In the genomic region with DNA sequence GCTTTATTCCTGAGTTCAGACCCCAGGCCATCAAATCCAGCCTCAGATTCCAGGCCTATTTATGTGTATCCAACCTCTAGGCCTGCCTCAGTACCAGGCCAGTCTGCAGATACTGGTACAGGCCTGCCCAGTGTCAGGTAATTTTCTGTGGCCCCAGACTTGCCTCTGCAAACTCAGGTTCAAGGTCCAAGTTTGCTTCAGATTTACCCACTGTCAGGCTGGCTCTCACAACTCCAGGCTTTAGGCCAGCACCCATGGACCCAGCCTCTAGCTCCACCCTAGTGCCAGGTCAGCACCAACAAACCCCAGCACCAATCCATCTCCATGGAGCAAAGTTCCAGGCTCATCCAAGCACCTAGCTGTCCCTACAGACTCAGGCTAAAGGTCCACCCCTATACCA, we compare ENCODE assay signal across 1 cellular context.
A peak's percentile ranks its signal among the peaks of the same experiment; 100 is the strongest.
TF ChIP-seq lines count a peak whose summit lies in the region.

No MANE protein-coding gene starts in this region.

TF ChIP-seq in HepG2, 621 proteins besides CTCF, POLR2A, EP300 and RAD21 (continued from another document):
- TF ChIP-seq, protein P1, sequence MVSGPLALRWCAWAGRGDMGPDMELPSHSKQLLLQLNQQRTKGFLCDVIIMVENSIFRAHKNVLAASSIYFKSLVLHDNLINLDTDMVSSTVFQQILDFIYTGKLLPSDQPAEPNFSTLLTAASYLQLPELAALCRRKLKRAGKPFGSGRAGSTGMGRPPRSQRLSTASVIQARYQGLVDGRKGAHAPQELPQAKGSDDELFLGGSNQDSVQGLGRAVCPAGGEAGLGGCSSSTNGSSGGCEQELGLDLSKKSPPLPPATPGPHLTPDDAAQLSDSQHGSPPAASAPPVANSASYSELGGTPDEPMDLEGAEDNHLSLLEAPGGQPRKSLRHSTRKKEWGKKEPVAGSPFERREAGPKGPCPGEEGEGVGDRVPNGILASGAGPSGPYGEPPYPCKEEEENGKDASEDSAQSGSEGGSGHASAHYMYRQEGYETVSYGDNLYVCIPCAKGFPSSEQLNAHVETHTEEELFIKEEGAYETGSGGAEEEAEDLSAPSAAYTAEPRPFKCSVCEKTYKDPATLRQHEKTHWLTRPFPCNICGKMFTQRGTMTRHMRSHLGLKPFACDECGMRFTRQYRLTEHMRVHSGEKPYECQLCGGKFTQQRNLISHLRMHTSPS (CRISPR knock-in tag; IDR thresholded peaks at IDR 0.05; ENCODE audit: low read depth), result 0 out of 2 replicates have a peak, but pooled peaks have one; percentile 22
- TF ChIP-seq RARA (CRISPR knock-in tag; IDR thresholded peaks at IDR 0.05) (0 out of 2 replicates have a peak, but pooled peaks have one; percentile 23), SKI (IDR thresholded peaks at IDR 0.05; ENCODE audit: partially characterized antibody) (peak; percentile 44), HNF4A (CRISPR knock-in tag; IDR thresholded peaks at IDR 0.05) (peak; percentile 83), ZMYM4 (CRISPR knock-in tag; IDR thresholded peaks at IDR 0.05) (0 out of 2 replicates have a peak, but pooled peaks have one; percentile 21)
- TF ChIP-seq, protein P2, sequence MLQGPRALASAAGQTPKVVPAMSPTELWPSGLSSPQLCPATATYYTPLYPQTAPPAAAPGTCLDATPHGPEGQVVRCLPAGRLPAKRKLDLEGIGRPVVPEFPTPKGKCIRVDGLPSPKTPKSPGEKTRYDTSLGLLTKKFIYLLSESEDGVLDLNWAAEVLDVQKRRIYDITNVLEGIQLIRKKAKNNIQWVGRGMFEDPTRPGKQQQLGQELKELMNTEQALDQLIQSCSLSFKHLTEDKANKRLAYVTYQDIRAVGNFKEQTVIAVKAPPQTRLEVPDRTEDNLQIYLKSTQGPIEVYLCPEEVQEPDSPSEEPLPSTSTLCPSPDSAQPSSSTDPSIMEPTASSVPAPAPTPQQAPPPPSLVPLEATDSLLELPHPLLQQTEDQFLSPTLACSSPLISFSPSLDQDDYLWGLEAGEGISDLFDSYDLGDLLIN (CRISPR knock-in tag; IDR thresholded peaks at IDR 0.05; ENCODE audit: borderline replicate concordance), result no peak
TF ChIP-seq in HepG2: peak in this region for 9.
